Comparison of ENCODE assay signal across 36 cellular contexts in genomic region chrX:63913719-63914118, GRCh38.
"Had no signal": no experiment of that assay in that cellular context is flagged by ENCODE, and none has a peak within 500 bp of the region (broad histone marks: within the 10 kb centered on the region; RNA-seq: fewer than 3 reads in every experiment).

No MANE protein-coding gene starts in this region.

- H3K27me3 ChIP-seq: MG63 had no signal

- DNase-seq: Kasumi-1, MG63, MM.1S, MV-4-11, NCI-H1048, NCI-H1092, NCI-H1105, NCI-H1105 treated with DMSO at 0.1 percent for 48 hours, NCI-H1417, NCI-H1417 treated with DMSO at 0.1 percent for 48 hours, NCI-H1436, NCI-H1436 treated with DMSO at 0.1 percent for 48 hours, NCI-H146, NCI-H1694, NCI-H1694 treated with DMSO at 0.1 percent for 48 hours, NCI-H187, NCI-H187 treated with DMSO at 0.1 percent for 48 hours, NCI-H1930, NCI-H2029, NCI-H2029 treated with DMSO at 0.1 percent for 48 hours, NCI-H2081, NCI-H2081 treated with DMSO at 0.1 percent for 48 hours, NCI-H2107, NCI-H2171, NCI-H2171 treated with DMSO at 0.1 percent for 48 hours, NCI-H2227 treated with DMSO at 0.1 percent for 48 hours, NCI-H226, NCI-H345, NCI-H446, NCI-H446 treated with DMSO at 0.1 percent for 48 hours, NCI-H510A, NCI-H510A treated with DMSO at 0.1 percent for 48 hours, NCI-H524, NCI-H524 treated with DMSO at 0.1 percent for 48 hours, NCI-H526, NCI-H526 treated with DMSO at 0.1 percent for 48 hours had no signal

- H3K4me3 ChIP-seq: MG63 had no signal

- H3K9me3 ChIP-seq: MG63 had no signal

- H3K36me3 ChIP-seq: MG63 had no signal
